Comparison of ENCODE assay signal across 2 cellular contexts in the genomic region with DNA sequence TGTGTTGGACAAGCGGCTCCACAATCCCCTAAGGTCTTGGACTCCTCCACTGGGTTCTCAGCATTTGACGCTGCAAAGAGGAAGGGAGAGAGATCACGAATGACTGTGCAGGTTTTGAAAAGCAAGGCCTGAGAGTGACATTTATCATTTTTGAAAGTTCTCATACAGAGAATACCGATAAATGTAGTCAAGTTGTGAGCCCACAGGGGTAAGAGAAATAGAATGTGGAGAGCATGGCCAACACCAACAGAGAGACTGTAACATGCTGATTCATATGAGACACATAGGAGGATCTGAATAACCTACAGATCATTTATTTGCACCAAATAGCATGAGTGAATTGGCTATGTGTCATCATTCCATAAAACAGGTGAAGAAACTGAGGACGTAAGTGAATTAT.
TF ChIP-seq lines count a peak whose summit lies in the region.

No MANE protein-coding gene starts in this region.

TF ChIP-seq in GM23338, 12 proteins besides CTCF, POLR2A, EP300 and RAD21:
- TF ChIP-seq EZH2phosphoT487 (IDR thresholded peaks at IDR 0.05; ENCODE audit: unreplicated experiment) (no peak), STAT1 (IDR thresholded peaks at IDR 0.05; ENCODE audit: unreplicated experiment) (no peak), POLR2AphosphoS5 (IDR thresholded peaks at IDR 0.05; ENCODE audit: low read depth) (no peak), CREB1 (CRISPR knock-in tag; IDR thresholded peaks at IDR 0.05; ENCODE audit: low read depth) (no peak), ZNF114 (CRISPR knock-in tag; IDR thresholded peaks at IDR 0.05) (no peak), NANOG (IDR thresholded peaks at IDR 0.05; ENCODE audit: borderline replicate concordance) (no peak)
- TF ChIP-seq, protein P1, sequence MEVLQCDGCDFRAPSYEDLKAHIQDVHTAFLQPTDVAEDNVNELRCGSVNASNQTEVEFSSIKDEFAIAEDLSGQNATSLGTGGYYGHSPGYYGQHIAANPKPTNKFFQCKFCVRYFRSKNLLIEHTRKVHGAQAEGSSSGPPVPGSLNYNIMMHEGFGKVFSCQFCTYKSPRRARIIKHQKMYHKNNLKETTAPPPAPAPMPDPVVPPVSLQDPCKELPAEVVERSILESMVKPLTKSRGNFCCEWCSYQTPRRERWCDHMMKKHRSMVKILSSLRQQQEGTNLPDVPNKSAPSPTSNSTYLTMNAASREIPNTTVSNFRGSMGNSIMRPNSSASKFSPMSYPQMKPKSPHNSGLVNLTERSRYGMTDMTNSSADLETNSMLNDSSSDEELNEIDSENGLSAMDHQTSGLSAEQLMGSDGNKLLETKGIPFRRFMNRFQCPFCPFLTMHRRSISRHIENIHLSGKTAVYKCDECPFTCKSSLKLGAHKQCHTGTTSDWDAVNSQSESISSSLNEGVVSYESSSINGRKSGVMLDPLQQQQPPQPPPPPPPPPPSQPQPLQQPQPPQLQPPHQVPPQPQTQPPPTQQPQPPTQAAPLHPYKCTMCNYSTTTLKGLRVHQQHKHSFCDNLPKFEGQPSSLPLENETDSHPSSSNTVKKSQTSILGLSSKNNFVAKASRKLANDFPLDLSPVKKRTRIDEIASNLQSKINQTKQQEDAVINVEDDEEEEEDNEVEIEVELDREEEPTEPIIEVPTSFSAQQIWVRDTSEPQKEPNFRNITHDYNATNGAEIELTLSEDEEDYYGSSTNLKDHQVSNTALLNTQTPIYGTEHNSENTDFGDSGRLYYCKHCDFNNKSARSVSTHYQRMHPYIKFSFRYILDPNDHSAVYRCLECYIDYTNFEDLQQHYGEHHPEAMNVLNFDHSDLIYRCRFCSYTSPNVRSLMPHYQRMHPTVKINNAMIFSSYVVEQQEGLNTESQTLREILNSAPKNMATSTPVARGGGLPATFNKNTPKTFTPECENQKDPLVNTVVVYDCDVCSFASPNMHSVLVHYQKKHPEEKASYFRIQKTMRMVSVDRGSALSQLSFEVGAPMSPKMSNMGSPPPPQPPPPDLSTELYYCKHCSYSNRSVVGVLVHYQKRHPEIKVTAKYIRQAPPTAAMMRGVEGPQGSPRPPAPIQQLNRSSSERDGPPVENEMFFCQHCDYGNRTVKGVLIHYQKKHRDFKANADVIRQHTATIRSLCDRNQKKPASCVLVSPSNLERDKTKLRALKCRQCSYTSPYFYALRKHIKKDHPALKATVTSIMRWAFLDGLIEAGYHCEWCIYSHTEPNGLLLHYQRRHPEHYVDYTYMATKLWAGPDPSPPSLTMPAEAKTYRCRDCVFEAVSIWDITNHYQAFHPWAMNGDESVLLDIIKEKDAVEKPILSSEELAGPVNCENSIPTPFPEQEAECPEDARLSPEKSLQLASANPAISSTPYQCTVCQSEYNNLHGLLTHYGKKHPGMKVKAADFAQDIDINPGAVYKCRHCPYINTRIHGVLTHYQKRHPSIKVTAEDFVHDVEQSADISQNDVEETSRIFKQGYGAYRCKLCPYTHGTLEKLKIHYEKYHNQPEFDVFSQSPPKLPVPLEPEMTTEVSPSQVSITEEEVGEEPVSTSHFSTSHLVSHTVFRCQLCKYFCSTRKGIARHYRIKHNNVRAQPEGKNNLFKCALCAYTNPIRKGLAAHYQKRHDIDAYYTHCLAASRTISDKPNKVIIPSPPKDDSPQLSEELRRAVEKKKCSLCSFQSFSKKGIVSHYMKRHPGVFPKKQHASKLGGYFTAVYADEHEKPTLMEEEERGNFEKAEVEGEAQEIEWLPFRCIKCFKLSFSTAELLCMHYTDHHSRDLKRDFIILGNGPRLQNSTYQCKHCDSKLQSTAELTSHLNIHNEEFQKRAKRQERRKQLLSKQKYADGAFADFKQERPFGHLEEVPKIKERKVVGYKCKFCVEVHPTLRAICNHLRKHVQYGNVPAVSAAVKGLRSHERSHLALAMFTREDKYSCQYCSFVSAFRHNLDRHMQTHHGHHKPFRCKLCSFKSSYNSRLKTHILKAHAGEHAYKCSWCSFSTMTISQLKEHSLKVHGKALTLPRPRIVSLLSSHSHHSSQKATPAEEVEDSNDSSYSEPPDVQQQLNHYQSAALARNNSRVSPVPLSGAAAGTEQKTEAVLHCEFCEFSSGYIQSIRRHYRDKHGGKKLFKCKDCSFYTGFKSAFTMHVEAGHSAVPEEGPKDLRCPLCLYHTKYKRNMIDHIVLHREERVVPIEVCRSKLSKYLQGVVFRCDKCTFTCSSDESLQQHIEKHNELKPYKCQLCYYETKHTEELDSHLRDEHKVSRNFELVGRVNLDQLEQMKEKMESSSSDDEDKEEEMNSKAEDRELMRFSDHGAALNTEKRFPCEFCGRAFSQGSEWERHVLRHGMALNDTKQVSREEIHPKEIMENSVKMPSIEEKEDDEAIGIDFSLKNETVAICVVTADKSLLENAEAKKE (CRISPR knock-in tag; IDR thresholded peaks at IDR 0.05), result no peak

TF ChIP-seq in HepG2, 621 proteins besides CTCF, POLR2A, EP300 and RAD21:
- TF ChIP-seq MAFK (conservative IDR thresholded peaks at IDR 0.05 in 1 of 2, IDR thresholded peaks at IDR 0.05 in 1 of 2; ENCODE audit: low read length in 2 of 2) (no peak), JDP2 (CRISPR knock-in tag; IDR thresholded peaks at IDR 0.05; ENCODE audit: borderline replicate concordance) (no peak), ZNF235 (CRISPR knock-in tag; IDR thresholded peaks at IDR 0.05; ENCODE audit: borderline replicate concordance) (no peak), ZNF724P (CRISPR knock-in tag; IDR thresholded peaks at IDR 0.05; ENCODE audit: borderline replicate concordance) (no peak), SP1 (IDR thresholded peaks at IDR 0.05) (no peak), SP1 (CRISPR knock-in tag; IDR thresholded peaks at IDR 0.05) (no peak), MED1 (CRISPR knock-in tag; IDR thresholded peaks at IDR 0.05) (no peak), SMAD9 (CRISPR knock-in tag; IDR thresholded peaks at IDR 0.05) (no peak), MZF1 (CRISPR knock-in tag; IDR thresholded peaks at IDR 0.05; ENCODE audit: borderline replicate concordance) (no peak), GATAD2A (CRISPR knock-in tag; IDR thresholded peaks at IDR 0.05) (no peak), CEBPB (IDR thresholded peaks at IDR 0.05; ENCODE audit: borderline replicate concordance, low read depth, low read length) (no peak)
- TF ChIP-seq, protein P2, sequence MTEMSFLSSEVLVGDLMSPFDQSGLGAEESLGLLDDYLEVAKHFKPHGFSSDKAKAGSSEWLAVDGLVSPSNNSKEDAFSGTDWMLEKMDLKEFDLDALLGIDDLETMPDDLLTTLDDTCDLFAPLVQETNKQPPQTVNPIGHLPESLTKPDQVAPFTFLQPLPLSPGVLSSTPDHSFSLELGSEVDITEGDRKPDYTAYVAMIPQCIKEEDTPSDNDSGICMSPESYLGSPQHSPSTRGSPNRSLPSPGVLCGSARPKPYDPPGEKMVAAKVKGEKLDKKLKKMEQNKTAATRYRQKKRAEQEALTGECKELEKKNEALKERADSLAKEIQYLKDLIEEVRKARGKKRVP (CRISPR knock-in tag; IDR thresholded peaks at IDR 0.05), result no peak
- TF ChIP-seq, protein P3, sequence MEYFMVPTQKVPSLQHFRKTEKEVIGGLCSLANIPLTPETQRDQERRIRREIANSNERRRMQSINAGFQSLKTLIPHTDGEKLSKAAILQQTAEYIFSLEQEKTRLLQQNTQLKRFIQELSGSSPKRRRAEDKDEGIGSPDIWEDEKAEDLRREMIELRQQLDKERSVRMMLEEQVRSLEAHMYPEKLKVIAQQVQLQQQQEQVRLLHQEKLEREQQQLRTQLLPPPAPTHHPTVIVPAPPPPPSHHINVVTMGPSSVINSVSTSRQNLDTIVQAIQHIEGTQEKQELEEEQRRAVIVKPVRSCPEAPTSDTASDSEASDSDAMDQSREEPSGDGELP (IDR thresholded peaks at IDR 0.05; ENCODE audit: borderline replicate concordance, low read depth), result no peak
- TF ChIP-seq, protein P4, sequence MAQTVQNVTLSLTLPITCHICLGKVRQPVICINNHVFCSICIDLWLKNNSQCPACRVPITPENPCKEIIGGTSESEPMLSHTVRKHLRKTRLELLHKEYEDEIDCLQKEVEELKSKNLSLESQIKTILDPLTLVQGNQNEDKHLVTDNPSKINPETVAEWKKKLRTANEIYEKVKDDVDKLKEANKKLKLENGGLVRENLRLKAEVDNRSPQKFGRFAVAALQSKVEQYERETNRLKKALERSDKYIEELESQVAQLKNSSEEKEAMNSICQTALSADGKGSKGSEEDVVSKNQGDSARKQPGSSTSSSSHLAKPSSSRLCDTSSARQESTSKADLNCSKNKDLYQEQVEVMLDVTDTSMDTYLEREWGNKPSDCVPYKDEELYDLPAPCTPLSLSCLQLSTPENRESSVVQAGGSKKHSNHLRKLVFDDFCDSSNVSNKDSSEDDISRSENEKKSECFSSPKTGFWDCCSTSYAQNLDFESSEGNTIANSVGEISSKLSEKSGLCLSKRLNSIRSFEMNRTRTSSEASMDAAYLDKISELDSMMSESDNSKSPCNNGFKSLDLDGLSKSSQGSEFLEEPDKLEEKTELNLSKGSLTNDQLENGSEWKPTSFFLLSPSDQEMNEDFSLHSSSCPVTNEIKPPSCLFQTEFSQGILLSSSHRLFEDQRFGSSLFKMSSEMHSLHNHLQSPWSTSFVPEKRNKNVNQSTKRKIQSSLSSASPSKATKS (CRISPR knock-in tag; IDR thresholded peaks at IDR 0.05), result no peak
- TF ChIP-seq, protein P5, sequence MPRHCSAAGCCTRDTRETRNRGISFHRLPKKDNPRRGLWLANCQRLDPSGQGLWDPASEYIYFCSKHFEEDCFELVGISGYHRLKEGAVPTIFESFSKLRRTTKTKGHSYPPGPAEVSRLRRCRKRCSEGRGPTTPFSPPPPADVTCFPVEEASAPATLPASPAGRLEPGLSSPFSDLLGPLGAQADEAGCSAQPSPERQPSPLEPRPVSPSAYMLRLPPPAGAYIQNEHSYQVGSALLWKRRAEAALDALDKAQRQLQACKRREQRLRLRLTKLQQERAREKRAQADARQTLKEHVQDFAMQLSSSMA (CRISPR knock-in tag; IDR thresholded peaks at IDR 0.05), result no peak
TF ChIP-seq in HepG2: peak in this region for 0.
